ENCODE assay signal across 14 cellular contexts in the genomic region with DNA sequence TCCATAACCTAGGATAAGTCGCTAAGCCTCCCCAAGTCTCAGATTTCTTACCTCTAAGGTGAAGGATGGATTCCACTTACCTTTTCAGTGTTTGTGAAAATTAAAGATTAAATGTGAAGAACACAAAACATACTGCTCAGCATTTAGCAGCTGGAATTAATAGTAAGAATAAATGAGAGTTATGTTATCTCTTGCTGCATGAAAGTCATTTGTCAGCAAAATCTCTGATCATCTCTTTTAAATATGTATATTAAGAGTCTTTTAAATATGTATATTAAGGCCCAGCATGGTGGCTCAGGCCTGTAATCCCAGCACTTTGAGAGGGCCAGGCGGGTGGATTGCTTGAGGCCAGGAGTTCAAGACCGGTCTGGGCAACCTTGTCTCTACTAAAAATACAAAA.
DNase-seq lines count a peak whose midpoint lies in the region; ATAC-seq and TF ChIP-seq lines count a peak whose summit lies in the region.
"Had no signal": no experiment of that assay in that cellular context is flagged by ENCODE, and none has a peak within 500 bp of the region (broad histone marks: within the 10 kb centered on the region; RNA-seq: fewer than 3 reads in every experiment).

No MANE protein-coding gene starts in this region.

- H3K4me3 ChIP-seq in gastroesophageal sphincter (no peak overlapping the region), stomach (no peak overlapping the region)
- H3K4me3 ChIP-seq: PC-9 had no signal

- TF ChIP-seq POLR2A in gastroesophageal sphincter (IDR thresholded peaks at IDR 0.05) (no peak), stomach (IDR thresholded peaks at IDR 0.05) (no peak)

- TF ChIP-seq EP300 in gastroesophageal sphincter (IDR thresholded peaks at IDR 0.05) (no peak), stomach (IDR thresholded peaks at IDR 0.05) (no peak)

- H3K4me1 ChIP-seq in gastroesophageal sphincter (peaks cover 0 to 37% (median 0%) of the 10 kb centered on the region in 3 donors), stomach (peaks cover 0 to 23% (median 10%) of the 10 kb centered on the region in 4 donors)

- no peak for TF ChIP-seq CTCF in gastroesophageal sphincter (IDR thresholded peaks at IDR 0.05)
- no peak for TF ChIP-seq CTCF in stomach (IDR thresholded peaks at IDR 0.05)

- H3K27me3 ChIP-seq in gastroesophageal sphincter (no peaks in the 10 kb centered on the region), stomach (no peaks in the 10 kb centered on the region)
- H3K27me3 ChIP-seq: BE2C had no signal

- DNase-seq in DMS53 (lab: John Stamatoyannopoulos, UW) (peak; percentile 38), DMS53 treated with DMSO at 0.1 percent for 48 hours (lab: John Stamatoyannopoulos, UW; ENCODE audit: unreplicated experiment) (no peak), stomach (no peak), NCI-H446 (lab: John Stamatoyannopoulos, UW) (no peak), amniotic stem cell (lab: John Stamatoyannopoulos, UW) (no peak), NCI-H2081 (lab: John Stamatoyannopoulos, UW) (no peak)
- DNase-seq: NCI-H1436 treated with DMSO at 0.1 percent for 48 hours, NCI-H2081 treated with DMSO at 0.1 percent for 48 hours, PC-9 had no signal

- 100% methylated on average over 2 to 3 of the region's 3 CpGs for WGBS in gastroesophageal sphincter (ENCODE audit: low coverage in 1 of 2), 2 donors
- 93 to 97% (median 96%) methylated on average over 3 of the region's 3 CpGs for WGBS in stomach, 5 donors

- intact Hi-C loops in stomach (cut with DNase I; ENCODE audit: low total_unique reads), result no loop called here

- H3K36me3 ChIP-seq in gastroesophageal sphincter, result peaks cover 0 to 9% of the 10 kb centered on the region in 2 donors
- peaks cover 0 to 18% (median 0%) of the 10 kb centered on the region in 4 donors for H3K36me3 ChIP-seq in stomach

- no peaks in the 10 kb centered on the region for H3K9me3 ChIP-seq in gastroesophageal sphincter
- H3K9me3 ChIP-seq in stomach, result no peaks in the 10 kb centered on the region
- H3K9me3 ChIP-seq: BE2C had no signal

- peak overlapping the region in 3 of 4 donors; percentile 75 to 84 (median 80) for H3K27ac ChIP-seq in gastroesophageal sphincter
- H3K27ac ChIP-seq in stomach, result peak overlapping the region in 4 of 5 donors; percentile 39 to 76 (median 66)
- H3K27ac ChIP-seq: 22Rv1, HL-60, PC-9 had no signal

- no peak for ATAC-seq in gastroesophageal sphincter
- no peak for ATAC-seq in HG02970 (IDR thresholded peaks at IDR 0.05; ENCODE audit: low FRiP score, unreplicated experiment)
